ENCODE assay signal across 8 cellular contexts in genomic region chr13:113489549-113490495, GRCh38. TPM values are rescaled to one million over a fixed set of nuclear protein-coding genes. Genes with fewer than 3 reads are reported as not detected.
DNase-seq lines count a peak whose midpoint lies in the region; ATAC-seq and TF ChIP-seq lines count a peak whose summit lies in the region.

No MANE protein-coding gene starts in this region.

- H3K4me3 ChIP-seq in HUES48 (ENCODE audit: low read depth, low read length) (peak overlapping the region; percentile 82), brain microvascular endothelial cell (ENCODE audit: low read depth, low read length) (peak overlapping the region; percentile 77), kidney epithelial cell (ENCODE audit: low read depth, low read length) (peak overlapping the region; percentile 88)

- TF ChIP-seq CTCF in Calu3 (IDR thresholded peaks at IDR 0.05; ENCODE audit: unreplicated experiment) (no peak), brain microvascular endothelial cell (IDR thresholded peaks at IDR 0.05; ENCODE audit: low read depth, low read length, missing control alignments) (no peak), kidney epithelial cell (IDR thresholded peaks at IDR 0.05; ENCODE audit: insufficient read depth, low read length, poor library complexity, severe bottlenecking) (no peak)

- no peaks in the 10 kb centered on the region for H3K9me3 Mint-ChIP-seq in Calu3 (ENCODE audit: low read depth, unreplicated experiment)

- H3K27me3 ChIP-seq in HUES48 (ENCODE audit: control insufficient read depth, insufficient read depth, low read length) (no peaks in the 10 kb centered on the region), brain microvascular endothelial cell (replicated peaks) (no peaks in the 10 kb centered on the region), kidney epithelial cell (ENCODE audit: control insufficient read depth, insufficient read depth, low read length) (no peaks in the 10 kb centered on the region)

- CTCF ChIA-PET in Calu3 (lab: Charles Lee), result no interaction called here

- no TSS peak for BruUV-seq in Calu3 (replicated peaks; lab: Mats Ljungman, UMichigan)

- H3K27ac Mint-ChIP-seq in Calu3 (ENCODE audit: unreplicated experiment), result peak overlapping the region; percentile 47

- H3K36me3 Mint-ChIP-seq in Calu3 (ENCODE audit: insufficient read depth, unreplicated experiment), result peaks cover 21% of the 10 kb centered on the region

- peak overlapping the region; percentile 62 for H3K9ac ChIP-seq in HUES48 (ENCODE audit: low read depth, low read length)

- intact Hi-C loops in Calu3 (cut with micrococcal nuclease; ENCODE audit: unreplicated experiment), result no loop called here

- no peaks in the 10 kb centered on the region for H3K27me3 Mint-ChIP-seq in Calu3 (ENCODE audit: unreplicated experiment)

- peaks cover 28% of the 10 kb centered on the region for H3K36me3 ChIP-seq in HUES48 (ENCODE audit: control insufficient read depth, insufficient read depth, low read length)
- no peaks in the 10 kb centered on the region for H3K36me3 ChIP-seq in brain microvascular endothelial cell (replicated peaks)
- peaks cover 1% of the 10 kb centered on the region for H3K36me3 ChIP-seq in kidney epithelial cell (ENCODE audit: control insufficient read depth, insufficient read depth, low read length)

- peak; percentile 24 for ATAC-seq in GM21447 (IDR thresholded peaks at IDR 0.05; ENCODE audit: unreplicated experiment)

- H3K4me3 Mint-ChIP-seq in Calu3 (ENCODE audit: low read depth, unreplicated experiment), result peak overlapping the region; percentile 85

- DNase-seq in Calu3 (peak; percentile 1), SW480 (ENCODE audit: low spot score) (peak; percentile 40), brain microvascular endothelial cell (peak; percentile 15), kidney epithelial cell (ENCODE audit: low read depth) (no peak), NCI-H2029 treated with DMSO at 0.1 percent for 48 hours (lab: John Stamatoyannopoulos, UW) (no peak)
- DNase-seq in stimulated activated CD4-positive, alpha-beta T cell treated with anti-CD3 and anti-CD28 coated beads, Interleukin-15, amount 100 ng/mL, for 48 hours (ENCODE audit: low read depth in 2 of 2), result peak; percentile 21 to 28

- H3K4me1 ChIP-seq in HUES48 (ENCODE audit: control insufficient read depth, insufficient read depth, low read length), result peaks cover 37% of the 10 kb centered on the region

- no peaks in the 10 kb centered on the region for H3K9me3 ChIP-seq in HUES48 (ENCODE audit: control insufficient read depth, insufficient read depth, low read length)

- in situ Hi-C loops in brain microvascular endothelial cell (cut with HindIII; ENCODE audit: low pct_ligation_motif_present, low sequenced_read_pairs), result no loop called here

- H3K27ac ChIP-seq in HUES48 (ENCODE audit: low read depth, low read length), result peak overlapping the region; percentile 87
- H3K27ac ChIP-seq in brain microvascular endothelial cell, result peak overlapping the region; percentile 58

- H3K4me1 Mint-ChIP-seq in Calu3 (ENCODE audit: low read depth, unreplicated experiment), result peaks cover 9% of the 10 kb centered on the region

RNA-seq across cellular contexts. Expression of gene DCUN1D2, which starts 0.7 kb away (rescaled TPM):
- total RNA-seq in Calu3 (2022), result 7.9 and 9.3 TPM in 2 replicates
- 9.9 and 12.9 TPM in 2 replicates for total RNA-seq in kidney epithelial cell

RNA-seq across cellular contexts. Expression of gene ADPRHL1, which starts 36.5 kb away (rescaled TPM):
- total RNA-seq in Calu3 (2022) (2.0 and 2.8 TPM in 2 replicates), kidney epithelial cell (0.75 and 0.84 TPM in 2 replicates)

Comparison
In these comparisons a context has a peak if more than half of its experiments do, and no peak if none do; other contexts are left out.
1. DNase-seq: peak in Calu3 (single experiment), SW480 (single experiment), brain microvascular endothelial cell (single experiment) and stimulated activated CD4-positive, alpha-beta T cell treated with anti-CD3 and anti-CD28 coated beads, Interleukin-15, amount 100 ng/mL, for 48 hours (2 of 2); none in kidney epithelial cell (single experiment) and NCI-H2029 treated with DMSO at 0.1 percent for 48 hours (single experiment).
2. Peak in every context shown above with its lines, with median percentiles within 50 percentile points of each other: H3K4me3 ChIP-seq.